17 cellular contexts compared by ENCODE assay signal in genomic region chr3:25478964-25479726, GRCh38. TPM values are rescaled to one million over a fixed set of nuclear protein-coding genes. Genes with fewer than 3 reads are reported as not detected.
"Had no signal": no experiment of that assay in that cellular context is flagged by ENCODE, and none has a peak within 500 bp of the region (broad histone marks: within the 10 kb centered on the region; RNA-seq: fewer than 3 reads in every experiment).

No MANE protein-coding gene starts in this region.

- ATAC-seq: activated CD8-positive, alpha-beta T cell treated with anti-CD3 and anti-CD28 coated beads, Interleukin-2, amount 10 ng/mL, durations not matched to agents 7 days and 5 days; activated T-cell treated with anti-CD3 and anti-CD28 coated beads, Interleukin-2, amount 50 U/mL, for 72 hours; esophagus mucosa; pancreas; stimulated activated memory B cell treated with anti-CD40 and anti-IgM and Interleukin-4, amounts not matched to agents 10 μg/mL and 1 μg/mL and 100 μg/mL, for 72 hours had no signal

- H3K4me1 ChIP-seq: pancreas, SJCRH30, transverse colon had no signal

- FAIRE-seq: pancreas, TTC549 had no signal

- H3K36me3 ChIP-seq: pancreas, SJCRH30, transverse colon had no signal

- H3K27ac Mint-ChIP-seq: activated CD4-positive, alpha-beta T cell treated with anti-CD3 and anti-CD28 coated beads, Interleukin-2, amount 10 ng/mL, durations not matched to agents 24 days and 14 days; activated CD8-positive, alpha-beta T cell treated with anti-CD3 and anti-CD28 coated beads, Interleukin-2, amount 10 ng/mL, durations not matched to agents 7 days and 5 days; activated naive CD8-positive, alpha-beta T cell; activated T-cell treated with anti-CD3 and anti-CD28 coated beads, Interleukin-2, amount 50 U/mL, for 72 hours; stimulated activated memory B cell treated with anti-CD40 and anti-IgM and Interleukin-4, amounts not matched to agents 10 μg/mL and 1 μg/mL and 100 μg/mL, for 72 hours had no signal

- H3K9me3 ChIP-seq: pancreas, SJCRH30, transverse colon had no signal

- DNase-seq: activated CD4-positive, alpha-beta T cell treated with anti-CD3 and anti-CD28 coated beads, Interleukin-2, amount 10 ng/mL, durations not matched to agents 24 days and 14 days; activated CD4-positive, CD25-positive, alpha-beta regulatory T cell; activated CD8-positive, alpha-beta memory T cell treated with anti-CD3 and anti-CD28 coated beads, Interleukin-2, amount 50 U/mL, for 4 hours; activated CD8-positive, alpha-beta T cell treated with anti-CD3 and anti-CD28 coated beads, Interleukin-2, amount 10 ng/mL, durations not matched to agents 7 days and 5 days; activated gamma-delta T cell; activated T-cell treated with anti-CD3 and anti-CD28 coated beads, Interleukin-2, amount 50 U/mL, for 72 hours; cerebellar nuclear complex; pancreas; SJCRH30; SW 1271; transverse colon had no signal

- H3K36me3 Mint-ChIP-seq: activated naive CD8-positive, alpha-beta T cell; stimulated activated memory B cell treated with anti-CD40 and anti-IgM and Interleukin-4, amounts not matched to agents 10 μg/mL and 1 μg/mL and 100 μg/mL, for 72 hours had no signal

- H3K27me3 ChIP-seq: pancreas, SJCRH30, transverse colon had no signal

- H3K9me3 Mint-ChIP-seq: activated CD4-positive, alpha-beta T cell treated with anti-CD3 and anti-CD28 coated beads, Interleukin-2, amount 10 ng/mL, durations not matched to agents 24 days and 14 days; stimulated activated memory B cell treated with anti-CD40 and anti-IgM and Interleukin-4, amounts not matched to agents 10 μg/mL and 1 μg/mL and 100 μg/mL, for 72 hours had no signal

- H3K4me3 Mint-ChIP-seq: activated CD4-positive, alpha-beta T cell treated with anti-CD3 and anti-CD28 coated beads, Interleukin-2, amount 10 ng/mL, durations not matched to agents 24 days and 14 days; activated CD8-positive, alpha-beta T cell treated with anti-CD3 and anti-CD28 coated beads, Interleukin-2, amount 10 ng/mL, durations not matched to agents 7 days and 5 days; activated naive CD8-positive, alpha-beta T cell; activated T-cell treated with anti-CD3 and anti-CD28 coated beads, Interleukin-2, amount 50 U/mL, for 72 hours; stimulated activated memory B cell treated with anti-CD40 and anti-IgM and Interleukin-4, amounts not matched to agents 10 μg/mL and 1 μg/mL and 100 μg/mL, for 72 hours had no signal

- H3K4me3 ChIP-seq: lung, pancreas, SJCRH30, transverse colon had no signal

- H3K27me3 Mint-ChIP-seq: stimulated activated memory B cell treated with anti-CD40 and anti-IgM and Interleukin-4, amounts not matched to agents 10 μg/mL and 1 μg/mL and 100 μg/mL, for 72 hours had no signal

- H3K27ac ChIP-seq: pancreas, SJCRH30, transverse colon had no signal

- H3K4me1 Mint-ChIP-seq: activated CD4-positive, alpha-beta T cell treated with anti-CD3 and anti-CD28 coated beads, Interleukin-2, amount 10 ng/mL, durations not matched to agents 24 days and 14 days; stimulated activated memory B cell treated with anti-CD40 and anti-IgM and Interleukin-4, amounts not matched to agents 10 μg/mL and 1 μg/mL and 100 μg/mL, for 72 hours had no signal

RNA-seq across cellular contexts. Expression of gene RARB, which starts 51.1 kb away (rescaled TPM):
- total RNA-seq: activated CD4-positive, alpha-beta T cell treated with anti-CD3 and anti-CD28 coated beads, Interleukin-2, amount 10 ng/mL, durations not matched to agents 24 days and 14 days; activated CD8-positive, alpha-beta T cell treated with anti-CD3 and anti-CD28 coated beads, Interleukin-2, amount 10 ng/mL, durations not matched to agents 7 days and 5 days; activated T-cell treated with anti-CD3 and anti-CD28 coated beads, Interleukin-2, amount 50 U/mL, for 72 hours; T-helper 2 cell treated with Interferon-gamma antibody and Interleukin-4, amounts not matched to agents 100 ng/mL and 5 ng/mL, for 36 hours had no signal
